ENCODE assay signal across 16 cellular contexts in the genomic region with DNA sequence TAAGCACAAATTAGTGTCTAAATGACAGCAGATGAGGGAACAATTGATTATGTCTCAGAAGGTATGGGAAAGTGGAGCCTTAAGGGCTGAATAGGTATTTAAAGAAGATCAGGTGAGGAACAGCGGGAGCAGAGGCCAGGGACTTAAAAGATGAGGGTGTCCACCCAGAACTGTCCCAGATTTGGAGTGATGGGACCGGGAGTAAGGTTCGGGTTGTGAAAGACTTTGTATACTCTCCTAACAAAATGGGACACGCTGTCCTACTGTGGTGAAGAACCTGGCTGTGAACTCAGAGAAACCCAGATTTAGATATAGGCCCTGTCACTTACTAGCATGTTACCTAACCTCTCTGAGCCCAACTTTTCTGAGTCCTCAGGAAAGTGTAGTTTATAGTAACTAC.
DNase-seq lines count a peak whose midpoint lies in the region; ATAC-seq and TF ChIP-seq lines count a peak whose summit lies in the region.
"Had no signal": no experiment of that assay in that cellular context is flagged by ENCODE, and none has a peak within 500 bp of the region (broad histone marks: within the 10 kb centered on the region; RNA-seq: fewer than 3 reads in every experiment).

No MANE protein-coding gene starts in this region.

- TF ChIP-seq RAD21 in SK-N-SH (IDR thresholded peaks at IDR 0.05; ENCODE audit: low read length), result no peak

- H3K9me2 ChIP-seq in SK-N-SH, result no peaks in the 10 kb centered on the region

- POLR2A ChIA-PET in SK-N-SH (lab: Yijun Ruan, JAX), result no interaction called here

- no peak for TF ChIP-seq EP300 in SK-N-SH (IDR thresholded peaks at IDR 0.05; ENCODE audit: borderline replicate concordance in 1 of 2, low read depth in 1 of 2, low read length in 1 of 2)

- no peaks in the 10 kb centered on the region for H4K20me1 ChIP-seq in SK-N-SH (ENCODE audit: insufficient read depth)

- no peak overlapping the region for H3K4me2 ChIP-seq in SK-N-SH
- H3K4me2 ChIP-seq: GM23338 had no signal

- H3K27me3 ChIP-seq in psoas muscle (ENCODE audit: insufficient read depth in 3 of 3, low read length in 2 of 3) (no peaks in the 10 kb centered on the region), SK-N-SH (ENCODE audit: insufficient read depth) (no peaks in the 10 kb centered on the region)

- H3K4me3 ChIP-seq in psoas muscle (no peak overlapping the region), SK-N-SH (ENCODE audit: low read depth in 2 of 2, low read length in 1 of 2) (no peak overlapping the region)
- H3K4me3 ChIP-seq: GM23338 had no signal

- H3K27ac ChIP-seq in psoas muscle (peak overlapping the region; percentile 51), SK-N-SH (ENCODE audit: low read depth in 2 of 2, low read length in 1 of 2) (no peak overlapping the region)

- H3K36me3 ChIP-seq in psoas muscle (ENCODE audit: insufficient read depth in 1 of 2, low read depth in 1 of 2), result no peaks in the 10 kb centered on the region
- no peaks in the 10 kb centered on the region for H3K36me3 ChIP-seq in SK-N-SH (replicated peaks in 1 of 2; ENCODE audit: control insufficient read depth in 1 of 2, insufficient read depth in 2 of 2, low read length in 1 of 2)

- peaks cover 16% of the 10 kb centered on the region for H3F3A ChIP-seq in SK-N-SH (replicated peaks; ENCODE audit: insufficient read depth)

- WGBS in psoas muscle, 3 donors, result 45 to 85% (median 53%) methylated on average over 4 of the region's 4 CpGs
- 90% methylated on average over 4 of the region's 4 CpGs for WGBS in SK-N-SH (ENCODE audit: low lambda C conversion rate)

- TF ChIP-seq CTCF in psoas muscle (IDR thresholded peaks at IDR 0.05) (no peak), SK-N-SH (IDR thresholded peaks at IDR 0.05) (no peak)

- H3K79me2 ChIP-seq in SK-N-SH (ENCODE audit: insufficient read depth), result no peaks in the 10 kb centered on the region

- DNase-seq in left ventricle myocardium superior (no peak), Right ventricle myocardium superior (no peak), left lobe of liver (ENCODE audit: low spot score) (no peak), psoas muscle (no peak), glomerular visceral epithelial cell (ENCODE audit: extremely low spot score) (no peak), SK-N-SH (no peak)
- DNase-seq: C1 segment of cervical spinal cord; Calu3; CD4-positive, alpha-beta memory T cell; COR-L47; DMS53; DMS79 treated with DMSO at 0.1 percent for 48 hours; GF-D8; H9 had no signal

- no peak overlapping the region for H2AFZ ChIP-seq in SK-N-SH (ENCODE audit: low read depth)
- H2AFZ ChIP-seq: GM23338 had no signal

- intact Hi-C loops in left ventricle myocardium superior (cut with micrococcal nuclease), result no loop called here
- intact Hi-C loops in Right ventricle myocardium superior (cut with DNase I), result no loop called here
- intact Hi-C loops in psoas muscle (cut with DNase I), result no loop called here

- H3K9ac ChIP-seq in SK-N-SH, result no peak overlapping the region

- CTCF ChIA-PET in SK-N-SH (lab: Yijun Ruan, JAX), result no interaction called here

- ATAC-seq in left ventricle myocardium superior (peak; percentile 53), Right ventricle myocardium superior (ENCODE audit: poor library complexity) (no peak), left lobe of liver (peak; percentile 75), psoas muscle (peak; percentile 53 to 95 (median 92))
- ATAC-seq: GM23338, HCT116 had no signal

- H3K9me3 ChIP-seq in psoas muscle (no peaks in the 10 kb centered on the region), SK-N-SH (no peaks in the 10 kb centered on the region; the same call in 1 of the 2 replicates)

- H3K4me1 ChIP-seq in psoas muscle (peaks cover 66% of the 10 kb centered on the region), SK-N-SH (ENCODE audit: control insufficient read depth in 1 of 2, insufficient read depth in 2 of 2, low read depth in 1 of 2, low read length in 1 of 2) (peaks cover 10 to 13% of the 10 kb centered on the region in 2 experiments; a peak in 2 of 4 replicates)

TF ChIP-seq in SK-N-SH, 30 proteins besides CTCF, POLR2A, EP300 and RAD21:
- no peak for TF ChIP-seq MXI1 (IDR thresholded peaks at IDR 0.05; ENCODE audit: low read depth, low read length)
- TF ChIP-seq JUND (IDR thresholded peaks at IDR 0.05), result no peak
- TF ChIP-seq TCF12 (IDR thresholded peaks at IDR 0.05), result no peak
- no peak for TF ChIP-seq CHD2 (IDR thresholded peaks at IDR 0.05; ENCODE audit: low read length, partially characterized antibody)
- TF ChIP-seq, protein P1, sequence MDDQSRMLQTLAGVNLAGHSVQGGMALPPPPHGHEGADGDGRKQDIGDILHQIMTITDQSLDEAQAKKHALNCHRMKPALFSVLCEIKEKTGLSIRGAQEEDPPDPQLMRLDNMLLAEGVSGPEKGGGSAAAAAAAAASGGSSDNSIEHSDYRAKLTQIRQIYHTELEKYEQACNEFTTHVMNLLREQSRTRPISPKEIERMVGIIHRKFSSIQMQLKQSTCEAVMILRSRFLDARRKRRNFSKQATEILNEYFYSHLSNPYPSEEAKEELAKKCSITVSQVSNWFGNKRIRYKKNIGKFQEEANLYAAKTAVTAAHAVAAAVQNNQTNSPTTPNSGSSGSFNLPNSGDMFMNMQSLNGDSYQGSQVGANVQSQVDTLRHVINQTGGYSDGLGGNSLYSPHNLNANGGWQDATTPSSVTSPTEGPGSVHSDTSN (IDR thresholded peaks at IDR 0.05), result no peak
- TF ChIP-seq TAF1 (IDR thresholded peaks at IDR 0.05; ENCODE audit: borderline replicate concordance, low read depth, low read length), result no peak
- no peak for TF ChIP-seq POLR2AphosphoS5 (IDR thresholded peaks at IDR 0.05; ENCODE audit: low read depth, low read length)
- no peak for TF ChIP-seq SIN3A (IDR thresholded peaks at IDR 0.05; ENCODE audit: borderline replicate concordance, low read depth, low read length)
- no peak for TF ChIP-seq SMC3 (IDR thresholded peaks at IDR 0.05; ENCODE audit: low read depth, low read length)
- no peak for TF ChIP-seq GATA2 (CRISPR knock-in tag; IDR thresholded peaks at IDR 0.05)
- TF ChIP-seq ELF1 (IDR thresholded peaks at IDR 0.05), result no peak
- TF ChIP-seq RCOR1 (IDR thresholded peaks at IDR 0.05; ENCODE audit: low read length), result no peak
- no peak for TF ChIP-seq EZH2phosphoT487 (IDR thresholded peaks at IDR 0.05; ENCODE audit: borderline replicate concordance, low read depth)
